17 cellular contexts compared by ENCODE assay signal in the genomic region with DNA sequence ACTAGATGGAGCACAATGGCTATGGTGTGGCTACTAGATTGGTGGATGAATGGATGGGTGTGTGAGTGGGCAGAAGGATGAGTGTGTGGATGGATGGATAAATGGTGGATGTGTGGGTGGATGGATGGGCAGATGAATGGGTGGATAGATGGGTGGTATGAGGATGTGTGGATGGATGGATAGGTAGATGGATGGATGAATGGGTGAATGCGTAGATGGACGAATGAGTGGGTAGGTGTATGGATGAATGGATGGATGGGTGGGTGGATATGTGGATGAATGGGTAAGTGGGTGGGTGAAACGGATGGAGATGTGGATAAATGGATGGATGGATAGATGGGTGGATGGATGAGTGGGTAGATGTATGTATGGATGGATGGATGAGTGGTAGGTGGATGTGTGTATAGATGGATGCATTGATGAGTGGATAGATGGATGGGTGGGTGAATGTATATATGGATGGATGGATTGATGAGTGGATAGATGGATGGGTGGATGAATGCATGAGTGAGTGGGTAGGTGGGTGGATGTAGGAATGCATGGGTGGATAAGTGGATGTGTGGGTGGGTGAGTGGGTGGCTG.
"Had no signal": no experiment of that assay in that cellular context is flagged by ENCODE, and none has a peak within 500 bp of the region (broad histone marks: within the 10 kb centered on the region; RNA-seq: fewer than 3 reads in every experiment).

No MANE protein-coding gene starts in this region.

- DNase-seq: Karpas-422, KG1, MM.1S, NCI-H1092 treated with DMSO at 0.1 percent for 48 hours, NCI-H1436, NCI-H187, NCI-H2029, NCI-H2081 treated with DMSO at 0.1 percent for 48 hours, NCI-H2227 treated with DMSO at 0.1 percent for 48 hours, NCI-H524, NCI-H526 treated with DMSO at 0.1 percent for 48 hours, NCI-H774, Right ventricle myocardium superior, RPMI8226 had no signal

- FAIRE-seq: HTR-8/SVneo, RCC 7860 had no signal

- H3K27ac ChIP-seq: HL-60 had no signal
